Comparison of ENCODE assay signal across 16 cellular contexts in genomic region chr10:72053690-72054089, GRCh38. TPM values are rescaled to one million over a fixed set of nuclear protein-coding genes. Genes with fewer than 3 reads are reported as not detected.
A peak's percentile ranks its signal among the peaks of the same experiment; 100 is the strongest.
DNase-seq lines count a peak whose midpoint lies in the region; ATAC-seq and TF ChIP-seq lines count a peak whose summit lies in the region.
"Had no signal": no experiment of that assay in that cellular context is flagged by ENCODE, and none has a peak within 500 bp of the region (broad histone marks: within the 10 kb centered on the region; RNA-seq: fewer than 3 reads in every experiment).

No MANE protein-coding gene starts in this region.

- ATAC-seq in RWPE2 (ENCODE audit: low read depth) = no peak
- no peak for ATAC-seq in stimulated activated memory B cell treated with anti-CD40 and anti-IgM and Interleukin-4, amounts not matched to agents 10 μg/mL and 1 μg/mL and 100 μg/mL, for 72 hours
- no peak for ATAC-seq in HG03378 (IDR thresholded peaks at IDR 0.05; ENCODE audit: unreplicated experiment)
- ATAC-seq: CD8-positive, alpha-beta T cell had no signal

- no peaks in the 10 kb centered on the region for H3K79me2 ChIP-seq in osteoblast (ENCODE audit: insufficient read depth, low read length)

- H3K36me3 ChIP-seq in RWPE2 (ENCODE audit: low read depth) (no peaks in the 10 kb centered on the region), osteoblast (ENCODE audit: insufficient read depth, low read length) (no peaks in the 10 kb centered on the region), esophagus muscularis mucosa (no peaks in the 10 kb centered on the region)
- H3K36me3 ChIP-seq: BLaER1 had no signal

- TF ChIP-seq CTCF in RWPE2 (IDR thresholded peaks at IDR 0.05; ENCODE audit: poor library complexity, severe bottlenecking) (no peak), osteoblast (IDR thresholded peaks at IDR 0.05; ENCODE audit: extremely low read depth, low read depth, low read length) (no peak), esophagus muscularis mucosa (IDR thresholded peaks at IDR 0.05) (no peak)

- H3K4me3 Mint-ChIP-seq in stimulated activated memory B cell treated with anti-CD40 and anti-IgM and Interleukin-4, amounts not matched to agents 10 μg/mL and 1 μg/mL and 100 μg/mL, for 72 hours = no peak overlapping the region
- H3K4me3 Mint-ChIP-seq: B cell; CD8-positive, alpha-beta T cell had no signal

- intact Hi-C loops in esophagus muscularis mucosa (cut with DNase I) = loop anchor here (5.0 kb wide), 1 partner anchor 284 kb away; no protein-coding TSS in a partner anchor

- H4K20me1 ChIP-seq in osteoblast (ENCODE audit: insufficient read depth, low read length) = no peaks in the 10 kb centered on the region
- H4K20me1 ChIP-seq: BLaER1 had no signal

- TF ChIP-seq EP300 in esophagus muscularis mucosa (IDR thresholded peaks at IDR 0.05) = no peak

- H3K9me3 Mint-ChIP-seq in stimulated activated memory B cell treated with anti-CD40 and anti-IgM and Interleukin-4, amounts not matched to agents 10 μg/mL and 1 μg/mL and 100 μg/mL, for 72 hours = peaks cover 3% of the 10 kb centered on the region
- H3K9me3 Mint-ChIP-seq: CD4-positive, CD25-positive, alpha-beta regulatory T cell; CD8-positive, alpha-beta T cell had no signal

- H3K4me1 Mint-ChIP-seq in stimulated activated memory B cell treated with anti-CD40 and anti-IgM and Interleukin-4, amounts not matched to agents 10 μg/mL and 1 μg/mL and 100 μg/mL, for 72 hours = peaks cover 43% of the 10 kb centered on the region

- no peaks in the 10 kb centered on the region for H3K4me1 ChIP-seq in RWPE2 (ENCODE audit: insufficient read depth, poor library complexity, severe bottlenecking)
- H3K4me1 ChIP-seq in osteoblast (ENCODE audit: insufficient read depth, low read length) = no peaks in the 10 kb centered on the region
- no peaks in the 10 kb centered on the region for H3K4me1 ChIP-seq in esophagus muscularis mucosa
- H3K4me1 ChIP-seq: Caco-2 had no signal

- H3K27ac ChIP-seq in RWPE2 (ENCODE audit: poor library complexity, severe bottlenecking) = no peak overlapping the region
- no peak overlapping the region for H3K27ac ChIP-seq in osteoblast (ENCODE audit: low read depth, low read length)
- H3K27ac ChIP-seq in esophagus muscularis mucosa (replicated peaks in 1 of 4) = no peak overlapping the region
- H3K27ac ChIP-seq: BLaER1, C4-2B had no signal

- DNase-seq in RWPE2 (ENCODE audit: low spot score) (peak; percentile 29), osteoblast (ENCODE audit: insufficient read length, low spot score, missing footprints) (peak; percentile 5), esophagus muscularis mucosa (ENCODE audit: extremely low spot score) (no peak), ACHN (no peak)
- DNase-seq: Caco-2; CD4-positive, CD25-positive, alpha-beta regulatory T cell; CD8-positive, alpha-beta T cell; DMS153; DND-41; GOT3; HCEC 1CT had no signal

- H3K4me2 ChIP-seq in osteoblast (ENCODE audit: insufficient read depth, low read length) = no peak overlapping the region
- H3K4me2 ChIP-seq: BLaER1 had no signal

- no peak for TF ChIP-seq POLR2A in esophagus muscularis mucosa (IDR thresholded peaks at IDR 0.05; ENCODE audit: low read depth)

- H3K4me3 ChIP-seq in RWPE2 (ENCODE audit: severe bottlenecking) (no peak overlapping the region), osteoblast (ENCODE audit: insufficient read depth, low read length) (no peak overlapping the region), esophagus muscularis mucosa (no peak overlapping the region)
- H3K4me3 ChIP-seq: BLaER1 had no signal

- no peaks in the 10 kb centered on the region for H3K27me3 Mint-ChIP-seq in stimulated activated memory B cell treated with anti-CD40 and anti-IgM and Interleukin-4, amounts not matched to agents 10 μg/mL and 1 μg/mL and 100 μg/mL, for 72 hours
- H3K27me3 Mint-ChIP-seq: B cell had no signal

- H3K36me3 Mint-ChIP-seq in stimulated activated memory B cell treated with anti-CD40 and anti-IgM and Interleukin-4, amounts not matched to agents 10 μg/mL and 1 μg/mL and 100 μg/mL, for 72 hours = no peaks in the 10 kb centered on the region
- H3K36me3 Mint-ChIP-seq: CD4-positive, CD25-positive, alpha-beta regulatory T cell; CD8-positive, alpha-beta T cell had no signal

- WGBS in esophagus muscularis mucosa = 100% methylated on average over 3 of the region's 7 CpGs

- H3K9me3 ChIP-seq in RWPE2 (ENCODE audit: severe bottlenecking) (no peaks in the 10 kb centered on the region), osteoblast (ENCODE audit: low read depth, low read length) (no peaks in the 10 kb centered on the region), esophagus muscularis mucosa (no peaks in the 10 kb centered on the region)
- H3K9me3 ChIP-seq: BLaER1, Caco-2 had no signal

- H3K27me3 ChIP-seq in RWPE2 (ENCODE audit: insufficient read depth, poor library complexity, severe bottlenecking) = no peaks in the 10 kb centered on the region
- peaks cover 16% of the 10 kb centered on the region for H3K27me3 ChIP-seq in osteoblast (ENCODE audit: insufficient read depth, low read length)
- H3K27me3 ChIP-seq in esophagus muscularis mucosa = peaks cover 0 to 9% (median 0%) of the 10 kb centered on the region in 4 donors
- H3K27me3 ChIP-seq: BLaER1 had no signal

- in situ Hi-C loops in ACHN (cut with HindIII; ENCODE audit: low pct_ligation_motif_present, low pct_unique_long_range_greater_than_20kb, low sequenced_read_pairs) = no loop called here

- H3K27ac Mint-ChIP-seq in stimulated activated memory B cell treated with anti-CD40 and anti-IgM and Interleukin-4, amounts not matched to agents 10 μg/mL and 1 μg/mL and 100 μg/mL, for 72 hours = peak overlapping the region; percentile 66
- H3K27ac Mint-ChIP-seq: B cell; CD8-positive, alpha-beta T cell had no signal

- H2AFZ ChIP-seq in osteoblast (ENCODE audit: low read length) = no peak overlapping the region

RNA-seq across cellular contexts. Expression of gene SPOCK2, which starts 34.7 kb away (rescaled TPM):
- total RNA-seq in osteoblast (0.36 and 0.59 TPM in 2 replicates), esophagus muscularis mucosa (10 to 100 TPM in 1 of 4 donors, 1 to 10 TPM in 3; 4.6 to 12.1 (median 7.8) TPM)

Comparison
In these comparisons a context has a peak if more than half of its experiments do, and no peak if none do; other contexts are left out.
1. DNase-seq: peak in RWPE2 (single experiment) and osteoblast (single experiment); none in esophagus muscularis mucosa (single experiment) and ACHN (single experiment).